Comparison of ENCODE assay signal across 1 cellular context in genomic region chr6:119628691-119629621, GRCh38.
TF ChIP-seq lines count a peak whose summit lies in the region.

No MANE protein-coding gene starts in this region.

TF ChIP-seq in GM23338, 12 proteins besides CTCF, POLR2A, EP300 and RAD21 (continued from another document):
- TF ChIP-seq, protein P1, sequence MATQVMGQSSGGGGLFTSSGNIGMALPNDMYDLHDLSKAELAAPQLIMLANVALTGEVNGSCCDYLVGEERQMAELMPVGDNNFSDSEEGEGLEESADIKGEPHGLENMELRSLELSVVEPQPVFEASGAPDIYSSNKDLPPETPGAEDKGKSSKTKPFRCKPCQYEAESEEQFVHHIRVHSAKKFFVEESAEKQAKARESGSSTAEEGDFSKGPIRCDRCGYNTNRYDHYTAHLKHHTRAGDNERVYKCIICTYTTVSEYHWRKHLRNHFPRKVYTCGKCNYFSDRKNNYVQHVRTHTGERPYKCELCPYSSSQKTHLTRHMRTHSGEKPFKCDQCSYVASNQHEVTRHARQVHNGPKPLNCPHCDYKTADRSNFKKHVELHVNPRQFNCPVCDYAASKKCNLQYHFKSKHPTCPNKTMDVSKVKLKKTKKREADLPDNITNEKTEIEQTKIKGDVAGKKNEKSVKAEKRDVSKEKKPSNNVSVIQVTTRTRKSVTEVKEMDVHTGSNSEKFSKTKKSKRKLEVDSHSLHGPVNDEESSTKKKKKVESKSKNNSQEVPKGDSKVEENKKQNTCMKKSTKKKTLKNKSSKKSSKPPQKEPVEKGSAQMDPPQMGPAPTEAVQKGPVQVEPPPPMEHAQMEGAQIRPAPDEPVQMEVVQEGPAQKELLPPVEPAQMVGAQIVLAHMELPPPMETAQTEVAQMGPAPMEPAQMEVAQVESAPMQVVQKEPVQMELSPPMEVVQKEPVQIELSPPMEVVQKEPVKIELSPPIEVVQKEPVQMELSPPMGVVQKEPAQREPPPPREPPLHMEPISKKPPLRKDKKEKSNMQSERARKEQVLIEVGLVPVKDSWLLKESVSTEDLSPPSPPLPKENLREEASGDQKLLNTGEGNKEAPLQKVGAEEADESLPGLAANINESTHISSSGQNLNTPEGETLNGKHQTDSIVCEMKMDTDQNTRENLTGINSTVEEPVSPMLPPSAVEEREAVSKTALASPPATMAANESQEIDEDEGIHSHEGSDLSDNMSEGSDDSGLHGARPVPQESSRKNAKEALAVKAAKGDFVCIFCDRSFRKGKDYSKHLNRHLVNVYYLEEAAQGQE (IDR thresholded peaks at IDR 0.05; ENCODE audit: unreplicated experiment): no peak
- TF ChIP-seq POLR2AphosphoS5 (IDR thresholded peaks at IDR 0.05; ENCODE audit: low read depth): no peak
- TF ChIP-seq ZNF114 (CRISPR knock-in tag; IDR thresholded peaks at IDR 0.05): no peak
- TF ChIP-seq CREB1 (CRISPR knock-in tag; IDR thresholded peaks at IDR 0.05; ENCODE audit: low read depth): no peak
- TF ChIP-seq, protein P2, sequence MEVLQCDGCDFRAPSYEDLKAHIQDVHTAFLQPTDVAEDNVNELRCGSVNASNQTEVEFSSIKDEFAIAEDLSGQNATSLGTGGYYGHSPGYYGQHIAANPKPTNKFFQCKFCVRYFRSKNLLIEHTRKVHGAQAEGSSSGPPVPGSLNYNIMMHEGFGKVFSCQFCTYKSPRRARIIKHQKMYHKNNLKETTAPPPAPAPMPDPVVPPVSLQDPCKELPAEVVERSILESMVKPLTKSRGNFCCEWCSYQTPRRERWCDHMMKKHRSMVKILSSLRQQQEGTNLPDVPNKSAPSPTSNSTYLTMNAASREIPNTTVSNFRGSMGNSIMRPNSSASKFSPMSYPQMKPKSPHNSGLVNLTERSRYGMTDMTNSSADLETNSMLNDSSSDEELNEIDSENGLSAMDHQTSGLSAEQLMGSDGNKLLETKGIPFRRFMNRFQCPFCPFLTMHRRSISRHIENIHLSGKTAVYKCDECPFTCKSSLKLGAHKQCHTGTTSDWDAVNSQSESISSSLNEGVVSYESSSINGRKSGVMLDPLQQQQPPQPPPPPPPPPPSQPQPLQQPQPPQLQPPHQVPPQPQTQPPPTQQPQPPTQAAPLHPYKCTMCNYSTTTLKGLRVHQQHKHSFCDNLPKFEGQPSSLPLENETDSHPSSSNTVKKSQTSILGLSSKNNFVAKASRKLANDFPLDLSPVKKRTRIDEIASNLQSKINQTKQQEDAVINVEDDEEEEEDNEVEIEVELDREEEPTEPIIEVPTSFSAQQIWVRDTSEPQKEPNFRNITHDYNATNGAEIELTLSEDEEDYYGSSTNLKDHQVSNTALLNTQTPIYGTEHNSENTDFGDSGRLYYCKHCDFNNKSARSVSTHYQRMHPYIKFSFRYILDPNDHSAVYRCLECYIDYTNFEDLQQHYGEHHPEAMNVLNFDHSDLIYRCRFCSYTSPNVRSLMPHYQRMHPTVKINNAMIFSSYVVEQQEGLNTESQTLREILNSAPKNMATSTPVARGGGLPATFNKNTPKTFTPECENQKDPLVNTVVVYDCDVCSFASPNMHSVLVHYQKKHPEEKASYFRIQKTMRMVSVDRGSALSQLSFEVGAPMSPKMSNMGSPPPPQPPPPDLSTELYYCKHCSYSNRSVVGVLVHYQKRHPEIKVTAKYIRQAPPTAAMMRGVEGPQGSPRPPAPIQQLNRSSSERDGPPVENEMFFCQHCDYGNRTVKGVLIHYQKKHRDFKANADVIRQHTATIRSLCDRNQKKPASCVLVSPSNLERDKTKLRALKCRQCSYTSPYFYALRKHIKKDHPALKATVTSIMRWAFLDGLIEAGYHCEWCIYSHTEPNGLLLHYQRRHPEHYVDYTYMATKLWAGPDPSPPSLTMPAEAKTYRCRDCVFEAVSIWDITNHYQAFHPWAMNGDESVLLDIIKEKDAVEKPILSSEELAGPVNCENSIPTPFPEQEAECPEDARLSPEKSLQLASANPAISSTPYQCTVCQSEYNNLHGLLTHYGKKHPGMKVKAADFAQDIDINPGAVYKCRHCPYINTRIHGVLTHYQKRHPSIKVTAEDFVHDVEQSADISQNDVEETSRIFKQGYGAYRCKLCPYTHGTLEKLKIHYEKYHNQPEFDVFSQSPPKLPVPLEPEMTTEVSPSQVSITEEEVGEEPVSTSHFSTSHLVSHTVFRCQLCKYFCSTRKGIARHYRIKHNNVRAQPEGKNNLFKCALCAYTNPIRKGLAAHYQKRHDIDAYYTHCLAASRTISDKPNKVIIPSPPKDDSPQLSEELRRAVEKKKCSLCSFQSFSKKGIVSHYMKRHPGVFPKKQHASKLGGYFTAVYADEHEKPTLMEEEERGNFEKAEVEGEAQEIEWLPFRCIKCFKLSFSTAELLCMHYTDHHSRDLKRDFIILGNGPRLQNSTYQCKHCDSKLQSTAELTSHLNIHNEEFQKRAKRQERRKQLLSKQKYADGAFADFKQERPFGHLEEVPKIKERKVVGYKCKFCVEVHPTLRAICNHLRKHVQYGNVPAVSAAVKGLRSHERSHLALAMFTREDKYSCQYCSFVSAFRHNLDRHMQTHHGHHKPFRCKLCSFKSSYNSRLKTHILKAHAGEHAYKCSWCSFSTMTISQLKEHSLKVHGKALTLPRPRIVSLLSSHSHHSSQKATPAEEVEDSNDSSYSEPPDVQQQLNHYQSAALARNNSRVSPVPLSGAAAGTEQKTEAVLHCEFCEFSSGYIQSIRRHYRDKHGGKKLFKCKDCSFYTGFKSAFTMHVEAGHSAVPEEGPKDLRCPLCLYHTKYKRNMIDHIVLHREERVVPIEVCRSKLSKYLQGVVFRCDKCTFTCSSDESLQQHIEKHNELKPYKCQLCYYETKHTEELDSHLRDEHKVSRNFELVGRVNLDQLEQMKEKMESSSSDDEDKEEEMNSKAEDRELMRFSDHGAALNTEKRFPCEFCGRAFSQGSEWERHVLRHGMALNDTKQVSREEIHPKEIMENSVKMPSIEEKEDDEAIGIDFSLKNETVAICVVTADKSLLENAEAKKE (CRISPR knock-in tag; IDR thresholded peaks at IDR 0.05): no peak
- no peak for TF ChIP-seq EZH2 (IDR thresholded peaks at IDR 0.05; ENCODE audit: low read depth, unreplicated experiment)
- TF ChIP-seq NANOG (IDR thresholded peaks at IDR 0.05; ENCODE audit: borderline replicate concordance): no peak
TF ChIP-seq in GM23338: peak in this region for 0.
